Comparison of ENCODE assay signal across 8 cellular contexts in the genomic region with DNA sequence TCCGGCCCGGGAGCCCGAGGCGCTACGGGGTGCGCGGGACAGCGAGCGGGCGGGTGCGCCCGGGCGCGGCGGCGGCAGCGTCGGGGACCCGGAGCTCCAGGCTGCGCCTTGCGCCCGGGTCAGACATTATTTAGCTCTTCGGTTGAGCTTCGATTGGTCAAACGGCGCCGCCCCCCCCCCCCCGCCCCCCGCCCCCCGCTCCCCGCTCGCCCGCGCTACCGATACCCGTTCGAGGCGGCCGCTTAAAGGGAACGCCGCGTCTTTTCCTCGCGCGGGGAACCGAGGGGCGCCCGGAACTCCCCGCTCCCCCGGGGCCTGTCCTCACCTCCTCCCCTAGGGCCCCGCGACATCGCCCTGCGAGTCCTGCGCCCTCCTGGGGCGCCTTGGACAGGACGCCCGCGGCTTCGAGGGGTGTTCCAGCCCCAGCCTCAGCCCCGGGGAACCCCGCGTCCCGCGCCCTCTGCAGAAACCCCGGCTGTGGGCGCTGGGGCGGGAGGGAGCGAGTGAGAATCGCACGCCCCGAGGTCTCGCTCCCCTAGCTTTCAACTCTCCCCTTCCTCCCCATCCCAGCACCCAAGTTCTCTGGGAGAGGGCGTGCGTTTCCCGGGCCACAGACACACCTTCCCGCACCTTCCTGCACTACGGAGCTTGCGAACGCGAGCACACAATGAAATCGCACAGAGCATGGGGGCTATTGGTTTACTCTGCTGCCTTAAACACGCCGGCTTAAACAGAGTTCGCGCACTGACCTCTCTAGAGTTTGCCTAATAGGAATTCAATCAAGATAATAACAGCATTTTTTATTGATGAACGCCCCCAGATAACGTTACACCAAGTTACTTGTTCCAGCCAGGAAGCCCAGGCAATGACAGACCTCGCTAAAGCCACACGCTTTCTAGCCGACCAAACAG. TPM values are rescaled to one million over a fixed set of nuclear protein-coding genes. Genes with fewer than 3 reads are reported as not detected.
DNase-seq lines count a peak whose midpoint lies in the region; ATAC-seq and TF ChIP-seq lines count a peak whose summit lies in the region.

A gene (minus strand): TSS at position 105 of the 911 bp plus-strand sequence. CDS start 41,891 bp downstream, outside the sequence.

- H2AFZ ChIP-seq in KMS-11 (ENCODE audit: low read depth) (peak within 1 kb of the TSS; percentile 92), smooth muscle cell (ENCODE audit: low read depth) (peak within 1 kb of the TSS; percentile 91)

- H3K4me1 ChIP-seq in KMS-11 (ENCODE audit: low read depth, poor library complexity, severe bottlenecking) (peaks cover 7% of the 10 kb centered on the region), smooth muscle cell (ENCODE audit: low read depth) (peaks cover 35% of the 10 kb centered on the region)

- H3K27me3 ChIP-seq in KMS-11 (ENCODE audit: insufficient read depth, low read depth) (no peaks in the 10 kb centered on the region), smooth muscle cell (ENCODE audit: low read depth) (peaks cover 17% of the 10 kb centered on the region)

- H3K9ac ChIP-seq in KMS-11 = no peak within 1 kb of the TSS; the same call in 1 of the 2 replicates
- H3K9ac ChIP-seq in smooth muscle cell (ENCODE audit: low read depth) = no peak within 1 kb of the TSS

- H3F3A ChIP-seq in smooth muscle cell (ENCODE audit: low read depth) = no peaks in the 10 kb centered on the region

- DNase-seq in A172 (ENCODE audit: low spot score) (no peak), astrocyte of the hippocampus (ENCODE audit: low read depth, low spot score) (peak; percentile 78), iPS-NIHi7 (ENCODE audit: extremely low spot score) (peak; percentile 29), smooth muscle cell (lab: John Stamatoyannopoulos, UW; ENCODE audit: unreplicated experiment) (no peak), NAMALWA (ENCODE audit: low spot score) (no peak)

- H3K4me2 ChIP-seq in KMS-11 (peak within 1 kb of the TSS; percentile 96), smooth muscle cell (peak within 1 kb of the TSS; percentile 91)

- H3K36me3 ChIP-seq in KMS-11 (ENCODE audit: insufficient read depth) (no peaks in the 10 kb centered on the region), smooth muscle cell (ENCODE audit: low read depth) (no peaks in the 10 kb centered on the region)

- H4K20me1 ChIP-seq in KMS-11 (ENCODE audit: insufficient read depth) (no peaks in the 10 kb centered on the region), smooth muscle cell (ENCODE audit: low read depth) (no peaks in the 10 kb centered on the region)

- H3K4me3 ChIP-seq in GM12875 (ENCODE audit: low read depth, low read length) (peak within 1 kb of the TSS; percentile 42), KMS-11 (IDR thresholded peaks at IDR 0.05; ENCODE audit: insufficient read depth, low read depth, low read length) (no peak within 1 kb of the TSS), smooth muscle cell (peak within 1 kb of the TSS; percentile 65)

- no peak for TF ChIP-seq CTCF in GM12875 (IDR thresholded peaks at IDR 0.05; ENCODE audit: borderline replicate concordance, insufficient read depth, low read depth, low read length)
- TF ChIP-seq CTCF in KMS-11 (conservative IDR thresholded peaks at IDR 0.05; ENCODE audit: low read depth, low read length) = no peak
- TF ChIP-seq CTCF in smooth muscle cell (IDR thresholded peaks at IDR 0.05; ENCODE audit: borderline replicate concordance, insufficient read depth, poor library complexity, severe bottlenecking) = no peak

- H3K79me2 ChIP-seq in KMS-11 (ENCODE audit: insufficient read depth, low read depth) = no peaks in the 10 kb centered on the region
- peaks cover 5% of the 10 kb centered on the region for H3K79me2 ChIP-seq in smooth muscle cell (ENCODE audit: low read depth)

- no peaks in the 10 kb centered on the region for H3K9me3 ChIP-seq in smooth muscle cell (replicated peaks; ENCODE audit: low read depth)

- no peak for ATAC-seq in HG03108 (IDR thresholded peaks at IDR 0.05; ENCODE audit: unreplicated experiment)

- H3K27ac ChIP-seq in KMS-11 (no peak within 1 kb of the TSS), smooth muscle cell (ENCODE audit: low read depth) (no peak within 1 kb of the TSS)

- WGBS in smooth muscle cell (ENCODE audit: low lambda C conversion rate) = under 1% methylated on average over 36 of the region's 91 CpGs

RNA-seq across cellular contexts. Expression of the gene that starts here (rescaled TPM):
- 12.7 and 17.5 TPM in 2 replicates for total RNA-seq in A172 (2014; rRNA removed; shearing (Covaris generic))
- 8.2 and 8.3 TPM in 2 replicates for total RNA-seq in smooth muscle cell
- 5.6 and 7.3 TPM in 2 replicates for polyA plus RNA-seq in smooth muscle cell

Comparison
In these comparisons a context has a peak if more than half of its experiments do, and no peak if none do; other contexts are left out.
1. DNase-seq: peak in astrocyte of the hippocampus (single experiment) and iPS-NIHi7 (single experiment); none in A172 (single experiment), smooth muscle cell (single experiment) and NAMALWA (single experiment).